In the genomic region with DNA sequence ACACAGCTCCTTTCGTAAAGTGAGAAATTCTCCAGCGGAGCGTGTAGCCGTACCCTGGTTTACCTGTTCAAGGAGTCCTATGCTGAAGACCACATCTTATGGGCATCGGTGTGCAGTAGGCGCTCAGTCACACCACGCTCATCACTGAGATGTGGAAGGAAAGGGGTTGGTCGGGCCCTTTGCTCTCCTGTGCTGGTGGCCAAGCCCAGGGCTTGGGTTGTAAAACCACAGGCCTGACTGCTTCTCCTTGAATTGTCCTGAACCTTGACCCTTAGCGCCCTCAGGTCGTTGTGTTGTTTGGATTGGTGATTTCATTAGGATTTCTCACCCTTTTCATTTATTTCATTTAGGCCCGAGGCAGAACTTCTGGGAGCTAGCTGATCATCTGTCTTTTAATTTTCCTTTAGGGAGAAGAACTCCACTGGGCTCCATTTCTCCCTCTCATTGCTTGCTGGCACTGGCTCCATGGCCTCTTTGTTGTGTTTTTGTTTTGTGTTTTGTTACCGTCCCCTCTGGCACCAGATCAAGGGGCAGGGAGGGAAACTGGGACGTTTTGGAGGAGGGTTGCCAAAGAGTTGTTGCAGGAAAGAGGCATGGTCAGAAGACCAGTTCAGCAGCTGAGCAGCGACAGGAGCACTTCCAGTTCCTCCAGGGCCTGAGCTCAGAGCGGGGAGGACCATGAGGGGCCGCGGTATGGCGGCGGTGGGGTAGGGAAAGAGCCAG, we compare ENCODE assay signal across 24 cellular contexts.
DNase-seq lines count a peak whose midpoint lies in the region; ATAC-seq and FAIRE-seq lines count a peak whose summit lies in the region.
"Had no signal": no experiment of that assay in that cellular context is flagged by ENCODE, and none has a peak within 500 bp of the region (broad histone marks: within the 10 kb centered on the region; RNA-seq: fewer than 3 reads in every experiment).

No MANE protein-coding gene starts in this region.

- no peak for ATAC-seq in HG02798 (IDR thresholded peaks at IDR 0.05; ENCODE audit: poor library complexity, unreplicated experiment)
- ATAC-seq: activated CD4-positive, CD25-positive, alpha-beta regulatory T cell treated with anti-CD3 and anti-CD28 coated beads, Interleukin-2, amount 50 U/mL, for 24 hours; activated T-cell treated with anti-CD3 and anti-CD28 coated beads, Interleukin-2, amount 50 U/mL, for 72 hours; effector memory CD8-positive, alpha-beta T cell; Right ventricle myocardium inferior; SK-N-SH treated with all-trans-retinoic acid at 6 μM for 48 hours had no signal

- H3K27ac ChIP-seq in substantia nigra (ENCODE audit: low read depth, low read length, poor library complexity, severe bottlenecking) = no peak overlapping the region
- H3K27ac ChIP-seq: neutrophil, prostate gland, transverse colon had no signal

- DNase-seq in LoVo (ENCODE audit: low spot score) = peak; percentile 29
- DNase-seq in globus pallidus (ENCODE audit: low spot score) = peak; percentile 65
- peak; percentile 80 for DNase-seq in midbrain (lab: John Stamatoyannopoulos, UW)
- peak in 30 of 49 donors; percentile 8 to 77 (median 46) for DNase-seq in substantia nigra (lab: John Stamatoyannopoulos, UW)
- DNase-seq in HTR-8/SVneo (ENCODE audit: insufficient read length, low spot score) = no peak
- DNase-seq in stimulated activated CD4-positive, alpha-beta T cell treated with anti-CD3 and anti-CD28 coated beads, Interleukin-4, amount 100 ng/mL, for 24 hours = no peak
- DNase-seq: activated CD4-positive, alpha-beta T cell treated with anti-CD3 and anti-CD28 coated beads, Interleukin-2, amount 50 U/mL, for 48 hours; activated T-cell treated with anti-CD3 and anti-CD28 coated beads, Interleukin-2, amount 50 U/mL, for 72 hours; Caco-2; effector memory CD8-positive, alpha-beta T cell; erythroblast; GDM1; KG1; NCI-H1930; NCI-H526 treated with DMSO at 0.1 percent for 48 hours; stimulated activated CD4-positive, alpha-beta T cell treated with anti-CD3 and anti-CD28 coated beads, Interleukin-4, amount 100 ng/mL, for 4 hours; T-helper 2 cell; transverse colon had no signal

- FAIRE-seq in HTR-8/SVneo (lab: Jason Lieb, UNC) = no peak

Comparison
In these comparisons a context has a peak if more than half of its experiments do, and no peak if none do; other contexts are left out.
1. DNase-seq: peak in LoVo (single experiment), globus pallidus (single experiment), midbrain (single experiment) and substantia nigra (30 of 49); none in HTR-8/SVneo (single experiment) and stimulated activated CD4-positive, alpha-beta T cell treated with anti-CD3 and anti-CD28 coated beads, Interleukin-4, amount 100 ng/mL, for 24 hours (single experiment).